Comparison of ENCODE assay signal across 8 cellular contexts in genomic region chr2:96554293-96555145, GRCh38. TPM values are rescaled to one million over a fixed set of nuclear protein-coding genes. Genes with fewer than 3 reads are reported as not detected.
DNase-seq lines count a peak whose midpoint lies in the region; ATAC-seq, FAIRE-seq and TF ChIP-seq lines count a peak whose summit lies in the region.

No MANE protein-coding gene starts in this region.

- DNase-seq in AG10803 (ENCODE audit: low read depth) (peak; percentile 62), NB4 (ENCODE audit: low read depth) (peak; percentile 77), breast epithelium (ENCODE audit: low spot score in 2 of 2) (peak; percentile 68 to 78), keratinocyte (ENCODE audit: low read depth, low spot score) (no peak)
- peak; percentile 54 to 63 for DNase-seq in stimulated activated CD4-positive, alpha-beta T cell treated with anti-CD3 and anti-CD28 coated beads, Interleukin-1b, Interleukin-23, amount 100 ng/mL, for 4 hours (ENCODE audit: low read depth in 2 of 2)

- peaks cover 0 to 2% of the 10 kb centered on the region in 2 donors for H3K4me1 ChIP-seq in breast epithelium
- H3K4me1 ChIP-seq in keratinocyte (ENCODE audit: control insufficient read depth, extremely low read depth, insufficient read depth, low read length), result peaks cover 12% of the 10 kb centered on the region

- no peaks in the 10 kb centered on the region for H4K20me1 ChIP-seq in keratinocyte (ENCODE audit: control insufficient read depth, extremely low read depth, insufficient read depth, low read length)

- H3K9me3 ChIP-seq in breast epithelium (no peaks in the 10 kb centered on the region), keratinocyte (ENCODE audit: control insufficient read depth, low read depth, low read length) (peaks cover 2% of the 10 kb centered on the region)

- intact Hi-C loops in breast epithelium (cut with DNase I; ENCODE audit: low total_unique reads), result loop anchor here (5.0 kb wide), 2 partner anchors 142 to 1278 kb away; no protein-coding TSS in a partner anchor

- no peak overlapping the region for H3K4me3 ChIP-seq in AG10803 (ENCODE audit: low read length)
- no peak overlapping the region for H3K4me3 ChIP-seq in NB4 (ENCODE audit: low read depth, low read length)
- peak overlapping the region in 2 of 3 donors; percentile 33 to 36 for H3K4me3 ChIP-seq in breast epithelium
- no peak overlapping the region for H3K4me3 ChIP-seq in keratinocyte (ENCODE audit: control insufficient read depth in 2 of 3, extremely low read depth in 1 of 3, insufficient read depth in 2 of 3, low read depth in 1 of 3, low read length in 3 of 3)

- no peak for TF ChIP-seq POLR2A in NB4 (IDR thresholded peaks at IDR 0.05; ENCODE audit: extremely low read depth, insufficient read length)
- no peak for TF ChIP-seq POLR2A in breast epithelium (IDR thresholded peaks at IDR 0.05)

- H3K27me3 ChIP-seq in breast epithelium (no peaks in the 10 kb centered on the region), keratinocyte (ENCODE audit: control insufficient read depth, extremely low read depth, insufficient read depth, low read length) (no peaks in the 10 kb centered on the region)

- FAIRE-seq in keratinocyte (lab: Jason Lieb, UNC), result peak; percentile 74

- dilution Hi-C loops in keratinocyte (cut with MboI; ENCODE audit: extremely low pct_ligation_motif_present, low sequenced_read_pairs), result no loop called here

- no peak overlapping the region for H3K27ac ChIP-seq in VCaP
- peak overlapping the region; percentile 75 to 77 for H3K27ac ChIP-seq in breast epithelium
- no peak overlapping the region for H3K27ac ChIP-seq in keratinocyte (ENCODE audit: control insufficient read depth, insufficient read depth, low read length)

- H3K36me3 ChIP-seq in breast epithelium (peaks cover 13% of the 10 kb centered on the region), keratinocyte (ENCODE audit: control insufficient read depth in 2 of 2, extremely low read depth in 1 of 2, insufficient read depth in 2 of 2, low read length in 2 of 2) (no peaks in the 10 kb centered on the region)

- H3K79me2 ChIP-seq in keratinocyte (ENCODE audit: control insufficient read depth, insufficient read depth, low read length), result no peaks in the 10 kb centered on the region

- TF ChIP-seq CTCF in AG10803 (conservative IDR thresholded peaks at IDR 0.05; ENCODE audit: low read length) (peak; percentile 84), NB4 (IDR thresholded peaks at IDR 0.05; ENCODE audit: low read depth, low read length) (peak; percentile 75), VCaP (conservative IDR thresholded peaks at IDR 0.05) (peak; percentile 94), breast epithelium (IDR thresholded peaks at IDR 0.05) (peak; percentile 92 to 98 (median 97)), keratinocyte (optimal IDR thresholded peaks at IDR 0.05 in 1 of 3, IDR thresholded peaks at IDR 0.05 in 1 of 3, conservative IDR thresholded peaks at IDR 0.05 in 1 of 3; ENCODE audit: extremely low read depth in 1 of 3, insufficient read depth in 2 of 3, low read length in 3 of 3) (peak in 2 of 3 experiments; percentile 89 to 99)

- peak overlapping the region; percentile 54 for H3K4me2 ChIP-seq in keratinocyte (ENCODE audit: control insufficient read depth, extremely low read depth, insufficient read depth, low read depth, low read length)

- no peak overlapping the region for H3K9ac ChIP-seq in keratinocyte (ENCODE audit: control insufficient read depth, extremely low read depth, insufficient read depth, low read length)

- no peaks in the 10 kb centered on the region for H3K9me1 ChIP-seq in keratinocyte (ENCODE audit: control insufficient read depth, extremely low read depth, insufficient read depth, low read length)

- peak overlapping the region; percentile 46 for H2AFZ ChIP-seq in keratinocyte (ENCODE audit: control insufficient read depth, low read length)

- ATAC-seq in GM18861 (IDR thresholded peaks at IDR 0.05; ENCODE audit: unreplicated experiment) (peak; percentile 43), GM21360 (IDR thresholded peaks at IDR 0.05; ENCODE audit: unreplicated experiment) (no peak)

RNA-seq across cellular contexts. Expression of gene ARID5A, which starts 18.0 kb away (rescaled TPM):
- total RNA-seq in breast epithelium, result 100 to 1,000 TPM in 1 of 3 donors, 10 to 100 TPM in 2; 18.9 to 132 (median 56.4) TPM
- polyA plus RNA-seq in keratinocyte, result 1.6 to 2.8 TPM (median 1.9 TPM) in 3 replicates
- polyA plus RNA-seq in keratinocyte (2011; ENCODE audit: low read depth), result 3.4 TPM
- polyA plus RNA-seq in keratinocyte (2011; cell fraction: cytosol; rRNA removed), result 0.98 and 2.6 TPM in 2 replicates
- 2.4 and 3.3 TPM in 2 replicates for polyA plus RNA-seq in keratinocyte (2011; cell fraction: nucleus; rRNA removed)
- polyA plus RNA-seq in keratinocyte (2012; ENCODE audit: low replicate concordance), result 3.0 and 4.9 TPM in 2 replicates
- 0.86 to 4.1 TPM (median 0.93 TPM) in 3 replicates for polyA minus RNA-seq in keratinocyte
- polyA minus RNA-seq in keratinocyte (2011; cell fraction: cytosol; rRNA and poly(A)+ RNA removed), result 3.1 TPM
- 1.0 and 2.4 TPM in 2 replicates for polyA minus RNA-seq in keratinocyte (2011; cell fraction: nucleus; rRNA and poly(A)+ RNA removed)

RNA-seq across cellular contexts. Expression of gene NEURL3, which starts 49.4 kb away (rescaled TPM):
- total RNA-seq in breast epithelium, result 1 to 10 TPM in 2 of 3 donors, not detected in 1; 4.3 to 6.1 TPM
- 0.05 to 0.06 TPM in 2 of 3 replicates, not detected in the other for polyA plus RNA-seq in keratinocyte
- polyA plus RNA-seq in keratinocyte (2011; ENCODE audit: low read depth), result not detected
- polyA plus RNA-seq in keratinocyte (2011; cell fraction: cytosol; rRNA removed), result not detected in 2 replicates
- polyA plus RNA-seq in keratinocyte (2011; cell fraction: nucleus; rRNA removed), result 0.15 and 0.48 TPM in 2 replicates
- 0.20 TPM in 1 of 2 replicates, not detected in the other for polyA plus RNA-seq in keratinocyte (2012; ENCODE audit: low replicate concordance)
- not detected in 3 replicates for polyA minus RNA-seq in keratinocyte
- not detected for polyA minus RNA-seq in keratinocyte (2011; cell fraction: cytosol; rRNA and poly(A)+ RNA removed)
- 0.32 TPM in 1 of 2 replicates, not detected in the other for polyA minus RNA-seq in keratinocyte (2011; cell fraction: nucleus; rRNA and poly(A)+ RNA removed)

Comparison
In these comparisons a context has a peak if more than half of its experiments do, and no peak if none do; other contexts are left out.
1. H3K4me3 ChIP-seq: peak in breast epithelium (2 of 3); none in AG10803 (single experiment), NB4 (single experiment) and keratinocyte (0 of 3).
2. H3K27ac ChIP-seq: peak in breast epithelium (2 of 2); none in VCaP (single experiment) and keratinocyte (single experiment).
3. Peak in every context shown above with its lines, with median percentiles within 50 percentile points of each other: CTCF ChIP-seq.